10 cellular contexts compared by ENCODE assay signal in genomic region chr20:31670371-31671228, GRCh38. TPM values are rescaled to one million over a fixed set of nuclear protein-coding genes. Genes with fewer than 3 reads are reported as not detected.
DNase-seq lines count a peak whose midpoint lies in the region; ATAC-seq, FAIRE-seq and TF ChIP-seq lines count a peak whose summit lies in the region.
"Had no signal": no experiment of that assay in that cellular context is flagged by ENCODE, and none has a peak within 500 bp of the region (broad histone marks: within the 10 kb centered on the region; RNA-seq: fewer than 3 reads in every experiment).

No MANE protein-coding gene starts in this region.

- peak; percentile 73 to 96 (median 90) for DNase-seq in NCI-H1417 (lab: John Stamatoyannopoulos, UW)
- peak in 53 of 56 donors; percentile 26 to 93 (median 73) for DNase-seq in amygdala (lab: John Stamatoyannopoulos, UW)
- DNase-seq in kidney: peak; percentile 78
- DNase-seq in posterior vena cava (ENCODE audit: low spot score): no peak
- no peak for DNase-seq in DMS79 (lab: John Stamatoyannopoulos, UW)

- H3K4me1 ChIP-seq in kidney (ENCODE audit: control insufficient read depth in 1 of 2, insufficient read depth in 1 of 2, low read depth in 1 of 2, low read length in 2 of 2) (peaks cover 67% of the 10 kb centered on the region in 2 donors), stomach smooth muscle (ENCODE audit: control insufficient read depth, insufficient read depth, low read length) (peaks cover 59% of the 10 kb centered on the region)

- H3K27ac ChIP-seq in kidney (ENCODE audit: low read depth in 2 of 2, low read length in 2 of 2): peak overlapping the region; percentile 91 to 93
- H3K27ac ChIP-seq in stomach smooth muscle (ENCODE audit: low read length): peak overlapping the region; percentile 79

- TF ChIP-seq CTCF in kidney (IDR thresholded peaks at IDR 0.05; ENCODE audit: borderline replicate concordance, extremely low read depth, insufficient read depth): no peak

- intact Hi-C loops in kidney (cut with DNase I) (no loop called here), posterior vena cava (cut with DNase I) (no loop called here)

- no peak for ATAC-seq in HG03432 (IDR thresholded peaks at IDR 0.05; ENCODE audit: unreplicated experiment)
- no peak for ATAC-seq in HG03175 (IDR thresholded peaks at IDR 0.05; ENCODE audit: unreplicated experiment)

- H3K36me3 ChIP-seq in kidney (ENCODE audit: control insufficient read depth in 1 of 2, insufficient read depth in 2 of 2, low read length in 2 of 2) (peaks cover 2 to 4% of the 10 kb centered on the region in 2 donors), stomach smooth muscle (ENCODE audit: control insufficient read depth in 2 of 2, insufficient read depth in 2 of 2, low read length in 2 of 2) (peaks cover 5 to 8% of the 10 kb centered on the region in 2 donors)

- H3K4me3 ChIP-seq in kidney (ENCODE audit: low read length in 2 of 2) (peak overlapping the region; percentile 22), stomach smooth muscle (ENCODE audit: low read length in 2 of 2) (peak overlapping the region in 1 of 2 donors; percentile 52)

- H3K9me3 ChIP-seq in kidney (ENCODE audit: control insufficient read depth in 1 of 2, low read length in 2 of 2) (no peaks in the 10 kb centered on the region), stomach smooth muscle (ENCODE audit: control insufficient read depth in 2 of 2, low read length in 2 of 2) (no peaks in the 10 kb centered on the region)

- H3K9ac ChIP-seq in kidney (ENCODE audit: low read length in 2 of 2) (peak overlapping the region; percentile 34 to 73), stomach smooth muscle (ENCODE audit: low read length in 2 of 2) (peak overlapping the region in 1 of 2 donors; percentile 51)

- H3K27me3 ChIP-seq in stomach smooth muscle (ENCODE audit: control insufficient read depth in 1 of 2, insufficient read depth in 2 of 2, low read length in 2 of 2): no peaks in the 10 kb centered on the region

- no peak for FAIRE-seq in kidney (lab: Jason Lieb, UNC)

RNA-seq across cellular contexts. Expression of gene COX4I2, which starts 32.9 kb away (rescaled TPM):
- total RNA-seq in kidney (1.3 TPM), posterior vena cava (1 to 10 TPM; 2.5 to 6.5 TPM)
- 6.9 TPM for polyA plus RNA-seq in kidney (ENCODE audit: insufficient read depth, low read depth, low replicate concordance)
- total RNA-seq: dermis microvascular lymphatic vessel endothelial cell, NCI-H460 had no signal

RNA-seq across cellular contexts. Expression of gene BCL2L1, which starts 52.1 kb away (rescaled TPM):
- total RNA-seq in kidney (139 TPM), posterior vena cava (10 to 100 TPM; 65.4 to 76.0 TPM)
- polyA plus RNA-seq in kidney (ENCODE audit: insufficient read depth, low read depth, low replicate concordance): 132 TPM

Comparison
In these comparisons a context has a peak if more than half of its experiments do, and no peak if none do; other contexts are left out.
1. DNase-seq: peak in NCI-H1417 (3 of 3), amygdala (53 of 56) and kidney (single experiment); none in posterior vena cava (single experiment) and DMS79 (single experiment).